In genomic region chr12:79737875-79738718, GRCh38 we compare ENCODE assay signal across 9 cellular contexts. TPM values are rescaled to one million over a fixed set of nuclear protein-coding genes. Genes with fewer than 3 reads are reported as not detected.
DNase-seq lines count a peak whose midpoint lies in the region; ATAC-seq and TF ChIP-seq lines count a peak whose summit lies in the region.
"Had no signal": no experiment of that assay in that cellular context is flagged by ENCODE, and none has a peak within 500 bp of the region (broad histone marks: within the 10 kb centered on the region; RNA-seq: fewer than 3 reads in every experiment).

No MANE protein-coding gene starts in this region.

- H3K36me3 ChIP-seq in A673 (ENCODE audit: insufficient read depth, low read length, poor library complexity, severe bottlenecking) (no peaks in the 10 kb centered on the region), HAP-1 (replicated peaks) (no peaks in the 10 kb centered on the region), PC-9 (ENCODE audit: low read depth) (no peaks in the 10 kb centered on the region), mucosa of descending colon (ENCODE audit: low read depth) (no peaks in the 10 kb centered on the region)
- H3K36me3 ChIP-seq: neutrophil had no signal

- no peaks in the 10 kb centered on the region for H3K4me1 ChIP-seq in A673 (ENCODE audit: insufficient read depth, low read length, poor library complexity, severe bottlenecking)
- H3K4me1 ChIP-seq in HAP-1: no peaks in the 10 kb centered on the region
- peaks cover 12% of the 10 kb centered on the region; the same call in 1 of the 2 replicates for H3K4me1 ChIP-seq in PC-9 (replicated peaks; ENCODE audit: insufficient read depth)
- peaks cover 5% of the 10 kb centered on the region for H3K4me1 ChIP-seq in mucosa of descending colon (ENCODE audit: low read depth)

- BruUV-seq in A673 (replicated peaks; lab: Mats Ljungman, UMichigan) (no TSS peak), PC-9 (replicated peaks; lab: Mats Ljungman, UMichigan) (no TSS peak)

- H3K27ac ChIP-seq in A673 (ENCODE audit: low read depth, low read length, poor library complexity, severe bottlenecking): no peak overlapping the region
- no peak overlapping the region for H3K27ac ChIP-seq in PC-9
- H3K27ac ChIP-seq: neutrophil had no signal

- no peaks in the 10 kb centered on the region for H3K9me2 ChIP-seq in PC-9 (ENCODE audit: insufficient read depth)

- no peak overlapping the region for H3K4me2 ChIP-seq in PC-9

- DNase-seq in A673 (ENCODE audit: low spot score) (peak; percentile 72), GM04504 (ENCODE audit: low read depth) (peak; percentile 32), HAP-1 (ENCODE audit: low spot score in 2 of 2) (peak; percentile 69 to 74), LoVo (ENCODE audit: low spot score) (peak; percentile 82), PC-9 (peak; percentile 22 to 63), dedifferentiated amniotic fluid mesenchymal stem cell (ENCODE audit: extremely low spot score) (peak; percentile 59), mucosa of descending colon (peak in 1 of 3 donors; percentile 85), NK-92 (lab: John Stamatoyannopoulos, UW; ENCODE audit: unreplicated experiment) (no peak)

- H3F3A ChIP-seq in PC-9 (ENCODE audit: insufficient read depth, low read depth): no peaks in the 10 kb centered on the region

- H3K4me3 ChIP-seq in A673 (ENCODE audit: low read depth, low read length, poor library complexity, severe bottlenecking) (no peak overlapping the region), HAP-1 (no peak overlapping the region), PC-9 (no peak overlapping the region), mucosa of descending colon (no peak overlapping the region)

- POLR2A ChIA-PET in A673 (lab: Charles Lee; ENCODE audit: low non-redundant PET): interaction anchor here (0.6 kb wide), 1 partner anchor 1539 kb away, joined by 6 read pairs; no protein-coding TSS in a partner anchor
- POLR2A ChIA-PET in PC-9 (lab: Charles Lee; ENCODE audit: unreplicated experiment): interaction anchor here (0.6 kb wide), 1 partner anchor 47 kb away, joined by 3 read pairs; the partner anchor contains the start of gene PAWR

- in situ Hi-C loops in HAP-1 (cut with MboI; ENCODE audit: low sequenced_read_pairs): loop anchor here (10.0 kb wide), 2 partner anchors 183 to 323 kb away; no protein-coding TSS in a partner anchor

- no peaks in the 10 kb centered on the region for H4K20me1 ChIP-seq in PC-9 (ENCODE audit: insufficient read depth)

- CTCF ChIA-PET in A673 (lab: Charles Lee) (no interaction called here), PC-9 (lab: Charles Lee) (interaction anchor here (0.6 to 0.7 kb wide), 4 partner anchors 207 to 1269 kb away, joined by 3 to 8 read pairs (median 6); no protein-coding TSS in a partner anchor)

- TF ChIP-seq CTCF in A673 (conservative IDR thresholded peaks at IDR 0.05; ENCODE audit: low read depth, low read length) (peak; percentile 76), PC-9 (conservative IDR thresholded peaks at IDR 0.05) (peak; percentile 81), mucosa of descending colon (IDR thresholded peaks at IDR 0.05) (peak; percentile 22)

- peak overlapping the region; percentile 34; the same call in 1 of the 2 replicates for H2AFZ ChIP-seq in PC-9

- no peaks in the 10 kb centered on the region for H3K79me2 ChIP-seq in PC-9 (ENCODE audit: low read depth)

- no peaks in the 10 kb centered on the region for H3K27me3 ChIP-seq in A673 (replicated peaks; ENCODE audit: insufficient read depth, low read depth, low read length, poor library complexity)
- no peaks in the 10 kb centered on the region for H3K27me3 ChIP-seq in HAP-1 (ENCODE audit: low read depth)
- no peaks in the 10 kb centered on the region for H3K27me3 ChIP-seq in PC-9 (ENCODE audit: insufficient read depth, low read depth)

- H3K9me3 ChIP-seq in A673 (ENCODE audit: low read depth, low read length, poor library complexity, severe bottlenecking) (no peaks in the 10 kb centered on the region), HAP-1 (no peaks in the 10 kb centered on the region), PC-9 (ENCODE audit: insufficient read depth, low read depth) (peaks cover 4% of the 10 kb centered on the region; the same call in 1 of the 2 replicates), mucosa of descending colon (no peaks in the 10 kb centered on the region)
- H3K9me3 ChIP-seq: neutrophil had no signal

- ATAC-seq in mucosa of descending colon: peak; percentile 79

- intact Hi-C loops in A673 (cut with micrococcal nuclease; ENCODE audit: unreplicated experiment) (loop anchor here (1.0 to 10.0 kb wide), 3 partner anchors 183 to 447 kb away; no protein-coding TSS in a partner anchor), PC-9 (cut with micrococcal nuclease; ENCODE audit: unreplicated experiment) (loop anchor here (1.0 to 2.0 kb wide), 5 partner anchors 49 to 330 kb away; no protein-coding TSS in a partner anchor), mucosa of descending colon (cut with DNase I, micrococcal nuclease) (loop anchor here (1.0 to 10.0 kb wide), 3 partner anchors 181 to 330 kb away; no protein-coding TSS in a partner anchor)

RNA-seq across cellular contexts. Expression of gene PAWR, which starts 47.3 kb away (rescaled TPM):
- total RNA-seq in A673 (2021) (52.7 and 55.3 TPM in 2 replicates), PC-9 (2021) (204 and 361 TPM in 2 replicates), mucosa of descending colon (100 to 1,000 TPM in 2 of 3 donors, 10 to 100 TPM in 1; 93.0 to 170 (median 126) TPM)

Comparison
In these comparisons a context has a peak if more than half of its experiments do, and no peak if none do; other contexts are left out.
1. CTCF ChIP-seq: peak in every context shown above with its lines; median percentile 81 in PC-9; 76 in A673; 22 in mucosa of descending colon.